In genomic region chr11:28245131-28245530, GRCh38 we compare ENCODE assay signal across 16 cellular contexts.
"Had no signal": no experiment of that assay in that cellular context is flagged by ENCODE, and none has a peak within 500 bp of the region (broad histone marks: within the 10 kb centered on the region; RNA-seq: fewer than 3 reads in every experiment).

No MANE protein-coding gene starts in this region.

- H3K9me3 ChIP-seq: lower lobe of right lung, thyroid gland had no signal

- H3K36me3 ChIP-seq: lower lobe of right lung, thyroid gland had no signal

- DNase-seq: activated CD4-positive, alpha-beta T cell treated with anti-CD3 and anti-CD28 coated beads for 1 hour; activated gamma-delta T cell treated with Interleukin-2 at 50 U/mL for 16 hours; activated T-cell treated with anti-CD3 and anti-CD28 coated beads, Interleukin-2, amount 50 U/mL, for 1 hour; aorta; cerebellar nuclear complex; foreskin fibroblast; lower lobe of right lung; natural killer cell; retina; stimulated activated CD4-positive, alpha-beta T cell treated with anti-CD3 and anti-CD28 coated beads, Interleukin-12 subunit alpha, Interleukin-12 subunit beta, amount 100 ng/mL, for 4 hours; stimulated activated CD4-positive, alpha-beta T cell treated with anti-CD3 and anti-CD28 coated beads, Interleukin-4, amount 100 ng/mL, for 4 hours; substantia nigra; T-helper 1 cell; thyroid gland had no signal

- H3K27ac ChIP-seq: epithelial cell of prostate, lower lobe of right lung, thyroid gland had no signal

- H3K4me3 ChIP-seq: lower lobe of right lung, thyroid gland had no signal

- ATAC-seq: left lobe of liver, lower lobe of right lung, natural killer cell had no signal

- H3K4me1 ChIP-seq: lower lobe of right lung, thyroid gland had no signal

- H3K27me3 ChIP-seq: thyroid gland had no signal
